Comparison of ENCODE assay signal across 8 cellular contexts in genomic region chr17:68035523-68036303, GRCh38. TPM values are rescaled to one million over a fixed set of nuclear protein-coding genes. Genes with fewer than 3 reads are reported as not detected.
DNase-seq lines count a peak whose midpoint lies in the region; ATAC-seq and TF ChIP-seq lines count a peak whose summit lies in the region.

KPNA2 (plus strand) TSS chr17:68035735; CDS start chr17:68037133, 1,398 bp downstream.

- H3K27me3 ChIP-seq in adipocyte (replicated peaks; ENCODE audit: control insufficient read depth, insufficient read depth, low read length), result no peaks in the 10 kb centered on the region
- no peaks in the 10 kb centered on the region for H3K27me3 ChIP-seq in parathyroid adenoma (ENCODE audit: control insufficient read depth, insufficient read depth, low read length)
- H3K27me3 ChIP-seq in tibial artery, result no peaks in the 10 kb centered on the region

- in situ Hi-C loops in GM13976 (cut with MboI; ENCODE audit: low sequenced_read_pairs, unreplicated experiment), result no loop called here

- no peaks in the 10 kb centered on the region for H3K79me2 ChIP-seq in parathyroid adenoma

- intact Hi-C loops in cardiac septum (cut with DNase I) (no loop called here), tibial artery (cut with DNase I; ENCODE audit: low total_unique reads) (loop anchor here (5.0 kb wide), 1 partner anchor 208 kb away; the partner anchor contains the start of gene BPTF)

- H3K4me1 ChIP-seq in adipocyte (ENCODE audit: control insufficient read depth, insufficient read depth, low read length) (peaks cover 14% of the 10 kb centered on the region), parathyroid adenoma (no peaks in the 10 kb centered on the region), tibial artery (peaks cover 0 to 16% (median 8%) of the 10 kb centered on the region in 4 donors)

- peak within 1 kb of the TSS; percentile 95 for H2AFZ ChIP-seq in parathyroid adenoma

- H3K9me3 ChIP-seq in adipocyte (ENCODE audit: control insufficient read depth, low read length) (no peaks in the 10 kb centered on the region), parathyroid adenoma (ENCODE audit: control insufficient read depth, low read length) (no peaks in the 10 kb centered on the region), tibial artery (no peaks in the 10 kb centered on the region)

- DNase-seq in GM13976 (ENCODE audit: low spot score) (peak; percentile 98), NCI-H1436 treated with DMSO at 0.1 percent for 48 hours (lab: John Stamatoyannopoulos, UW) (peak; percentile 95), T follicular helper cell (ENCODE audit: low read depth) (peak; percentile 89), adipocyte (ENCODE audit: low read depth) (peak; percentile 99), cardiac septum (ENCODE audit: low spot score) (peak; percentile 97), tibial artery (peak; percentile 92 to 95)

- TF ChIP-seq CTCF in GM13976 (IDR thresholded peaks at IDR 0.05; ENCODE audit: borderline replicate concordance, control extremely low read depth, extremely low read depth, insufficient read depth, missing control alignments) (no peak), parathyroid adenoma (IDR thresholded peaks at IDR 0.05) (no peak), tibial artery (IDR thresholded peaks at IDR 0.05) (no peak)

- peak within 1 kb of the TSS; percentile 98 for H3K4me3 ChIP-seq in adipocyte (ENCODE audit: low read length)
- peak within 1 kb of the TSS; percentile 81 for H3K4me3 ChIP-seq in parathyroid adenoma (ENCODE audit: low read depth, low read length)
- peak within 1 kb of the TSS; percentile 89 to 96 for H3K4me3 ChIP-seq in tibial artery

- ATAC-seq in HG02852 (IDR thresholded peaks at IDR 0.05; ENCODE audit: unreplicated experiment), result peak; percentile 92

- H3K4me2 ChIP-seq in parathyroid adenoma (ENCODE audit: low read length), result peak within 1 kb of the TSS; percentile 94

- H3K36me3 ChIP-seq in adipocyte (ENCODE audit: control insufficient read depth, insufficient read depth, low read length, severe bottlenecking) (peaks cover 30% of the 10 kb centered on the region), parathyroid adenoma (ENCODE audit: control insufficient read depth, insufficient read depth, low read length) (no peaks in the 10 kb centered on the region), tibial artery (peaks cover 7 to 31% (median 10%) of the 10 kb centered on the region in 3 donors)

- H3K9ac ChIP-seq in adipocyte (ENCODE audit: low read length) (peak within 1 kb of the TSS; percentile 91), parathyroid adenoma (no peak within 1 kb of the TSS)

- peak within 1 kb of the TSS; percentile 18 for H3K27ac ChIP-seq in parathyroid adenoma
- H3K27ac ChIP-seq in tibial artery, result peak within 1 kb of the TSS; percentile 63 to 73

RNA-seq across cellular contexts. Expression of gene KPNA2, which starts in this region (rescaled TPM):
- total RNA-seq in cardiac septum, result 20.7 TPM

Comparison
In these comparisons a context has a peak if more than half of its experiments do, and no peak if none do; other contexts are left out.
1. Peak in every context shown above with its lines: DNase-seq, ATAC-seq, H3K4me3 ChIP-seq and H3K27ac ChIP-seq.